Comparison of ENCODE assay signal across 8 cellular contexts in the genomic region with DNA sequence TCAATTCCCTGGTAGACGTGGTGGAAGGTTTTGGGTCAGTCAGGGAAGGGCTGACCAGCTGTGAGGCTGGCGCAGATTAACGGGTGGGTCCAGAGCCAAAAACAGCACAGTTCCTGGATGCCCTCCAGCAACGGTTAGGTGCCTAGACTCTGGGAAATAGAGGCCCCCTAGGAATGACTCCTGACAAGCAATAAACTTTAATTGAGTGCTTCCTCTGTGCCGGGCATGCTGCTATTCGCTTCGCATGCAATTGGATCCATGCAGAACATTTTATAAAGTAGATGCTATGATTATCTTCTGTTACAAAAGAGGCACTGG. TPM values are rescaled to one million over a fixed set of nuclear protein-coding genes. Genes with fewer than 3 reads are reported as not detected.
A peak's percentile ranks its signal among the peaks of the same experiment; 100 is the strongest.
DNase-seq lines count a peak whose midpoint lies in the region; ATAC-seq, FAIRE-seq and TF ChIP-seq lines count a peak whose summit lies in the region.

No MANE protein-coding gene starts in this region.

- H3K27me3 Mint-ChIP-seq in T-helper 17 cell, result no peaks in the 10 kb centered on the region

- intact Hi-C loops in ovary (cut with DNase I), result no loop called here

- peak overlapping the region in 1 of 2 donors; percentile 93 for H3K27ac ChIP-seq in ovary

- TF ChIP-seq POLR2A in H54 (IDR thresholded peaks at IDR 0.05; ENCODE audit: low read depth, low read length), result no peak
- no peak for TF ChIP-seq POLR2A in ovary (IDR thresholded peaks at IDR 0.05)

- H3K4me1 Mint-ChIP-seq in T-helper 17 cell, result peaks cover 19% of the 10 kb centered on the region

- peaks cover 4% of the 10 kb centered on the region for H3K4me1 ChIP-seq in ovary (ENCODE audit: insufficient read depth)

- no peaks in the 10 kb centered on the region for H3K9me3 ChIP-seq in T-helper 17 cell (ENCODE audit: control insufficient read depth, low read length, poor library complexity, severe bottlenecking)
- H3K9me3 ChIP-seq in ovary, result no peaks in the 10 kb centered on the region

- no peak overlapping the region for H3K27ac Mint-ChIP-seq in T-helper 17 cell

- no peaks in the 10 kb centered on the region for H3K36me3 ChIP-seq in ovary

- H3K36me3 Mint-ChIP-seq in T-helper 17 cell (ENCODE audit: low read depth), result peaks cover 2% of the 10 kb centered on the region

- peak; percentile 30 for FAIRE-seq in H54 (lab: Jason Lieb, UNC)

- H3K4me3 Mint-ChIP-seq in T-helper 17 cell, result peak overlapping the region; percentile 97

- peak overlapping the region; percentile 69 for H3K4me3 ChIP-seq in ovary

- 30 to 34% (median 32%) methylated on average over 7 of the region's 7 CpGs for WGBS in ovary, 3 donors

- H3K27me3 ChIP-seq in ovary, result no peaks in the 10 kb centered on the region

- no peak for TF ChIP-seq EP300 in ovary (IDR thresholded peaks at IDR 0.05)

- no peak for ATAC-seq in T-helper 17 cell

- DNase-seq in A172 (ENCODE audit: low spot score), result peak; percentile 4
- DNase-seq in H54 (ENCODE audit: insufficient read length, low spot score), result no peak
- no peak for DNase-seq in T-helper 17 cell
- peak; percentile 39 for DNase-seq in fibroblast of the conjunctiva (ENCODE audit: low read depth)
- DNase-seq in ovary, result peak; percentile 42 to 67 (median 62)
- no peak for DNase-seq in midbrain (lab: John Stamatoyannopoulos, UW)
- DNase-seq in amniotic stem cell (lab: John Stamatoyannopoulos, UW), result no peak
- DNase-seq in activated CD4-positive, alpha-beta T cell treated with anti-CD3 and anti-CD28 coated beads for 4 hours, result no peak

- no peak for TF ChIP-seq CTCF in ovary (IDR thresholded peaks at IDR 0.05)

RNA-seq across cellular contexts. Expression of a gene that starts 0.7 kb away (rescaled TPM):
- 3.0 and 3.2 TPM in 2 replicates for total RNA-seq in A172 (2014; rRNA removed; shearing (Covaris generic))
- total RNA-seq in T-helper 17 cell (1 to 10 TPM; 2.7 to 2.9 TPM), ovary (1 to 10 TPM; 5.2 to 7.3 (median 5.7) TPM)
- polyA plus RNA-seq in ovary, result 1 to 10 TPM; 2.6 to 7.1 TPM

RNA-seq across cellular contexts. Expression of a gene that starts 1.4 kb away (rescaled TPM):
- 1.4 and 3.2 TPM in 2 replicates for total RNA-seq in A172 (2014; rRNA removed; shearing (Covaris generic))
- 1 to 10 TPM; 9.4 to 9.6 TPM for total RNA-seq in T-helper 17 cell
- 10 to 100 TPM in 2 of 7 donors, 1 to 10 TPM in 5; 7.0 to 10.4 (median 9.6) TPM for total RNA-seq in ovary
- polyA plus RNA-seq in ovary, result 1 to 10 TPM; 8.8 to 9.2 TPM

RNA-seq across cellular contexts. Expression of a gene that starts 36.0 kb away (rescaled TPM):
- not detected in 2 replicates for total RNA-seq in A172 (2014; rRNA removed; shearing (Covaris generic))
- total RNA-seq in T-helper 17 cell (not detected), ovary (not detected)
- polyA plus RNA-seq in ovary, result not detected

Comparison
In these comparisons a context has a peak if more than half of its experiments do, and no peak if none do; other contexts are left out.
1. DNase-seq: peak in A172 (single experiment), fibroblast of the conjunctiva (single experiment) and ovary (5 of 5); none in H54 (single experiment), T-helper 17 cell (0 of 3), midbrain (single experiment), amniotic stem cell (single experiment) and activated CD4-positive, alpha-beta T cell treated with anti-CD3 and anti-CD28 coated beads for 4 hours (0 of 2).